In the genomic region with DNA sequence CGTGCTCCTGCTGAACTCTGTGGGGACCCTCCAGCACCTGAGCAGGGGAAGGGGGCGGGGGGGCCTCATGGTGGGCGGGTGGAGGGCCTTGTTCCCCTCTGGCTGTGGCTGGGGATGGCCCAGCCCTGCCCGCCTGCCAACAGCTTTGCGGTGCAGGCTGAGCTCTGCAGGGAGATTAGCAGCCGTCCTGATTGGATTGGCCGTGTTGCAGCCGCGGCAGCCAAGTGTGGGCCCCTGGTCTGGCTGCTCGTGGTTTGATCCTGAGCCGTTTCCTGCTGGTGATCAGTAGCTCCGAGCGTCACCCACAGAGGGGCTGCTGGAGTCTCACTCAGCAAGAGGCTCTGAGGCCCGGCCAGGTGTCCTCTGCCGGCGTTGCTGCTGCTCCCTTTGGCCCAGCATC, we compare ENCODE assay signal across 1 cellular context.
TF ChIP-seq lines count a peak whose summit lies in the region.

No MANE protein-coding gene starts in this region.

TF ChIP-seq in GM23338, 12 proteins besides CTCF, POLR2A, EP300 and RAD21 (continued from another document):
- TF ChIP-seq, protein P1, sequence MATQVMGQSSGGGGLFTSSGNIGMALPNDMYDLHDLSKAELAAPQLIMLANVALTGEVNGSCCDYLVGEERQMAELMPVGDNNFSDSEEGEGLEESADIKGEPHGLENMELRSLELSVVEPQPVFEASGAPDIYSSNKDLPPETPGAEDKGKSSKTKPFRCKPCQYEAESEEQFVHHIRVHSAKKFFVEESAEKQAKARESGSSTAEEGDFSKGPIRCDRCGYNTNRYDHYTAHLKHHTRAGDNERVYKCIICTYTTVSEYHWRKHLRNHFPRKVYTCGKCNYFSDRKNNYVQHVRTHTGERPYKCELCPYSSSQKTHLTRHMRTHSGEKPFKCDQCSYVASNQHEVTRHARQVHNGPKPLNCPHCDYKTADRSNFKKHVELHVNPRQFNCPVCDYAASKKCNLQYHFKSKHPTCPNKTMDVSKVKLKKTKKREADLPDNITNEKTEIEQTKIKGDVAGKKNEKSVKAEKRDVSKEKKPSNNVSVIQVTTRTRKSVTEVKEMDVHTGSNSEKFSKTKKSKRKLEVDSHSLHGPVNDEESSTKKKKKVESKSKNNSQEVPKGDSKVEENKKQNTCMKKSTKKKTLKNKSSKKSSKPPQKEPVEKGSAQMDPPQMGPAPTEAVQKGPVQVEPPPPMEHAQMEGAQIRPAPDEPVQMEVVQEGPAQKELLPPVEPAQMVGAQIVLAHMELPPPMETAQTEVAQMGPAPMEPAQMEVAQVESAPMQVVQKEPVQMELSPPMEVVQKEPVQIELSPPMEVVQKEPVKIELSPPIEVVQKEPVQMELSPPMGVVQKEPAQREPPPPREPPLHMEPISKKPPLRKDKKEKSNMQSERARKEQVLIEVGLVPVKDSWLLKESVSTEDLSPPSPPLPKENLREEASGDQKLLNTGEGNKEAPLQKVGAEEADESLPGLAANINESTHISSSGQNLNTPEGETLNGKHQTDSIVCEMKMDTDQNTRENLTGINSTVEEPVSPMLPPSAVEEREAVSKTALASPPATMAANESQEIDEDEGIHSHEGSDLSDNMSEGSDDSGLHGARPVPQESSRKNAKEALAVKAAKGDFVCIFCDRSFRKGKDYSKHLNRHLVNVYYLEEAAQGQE (IDR thresholded peaks at IDR 0.05; ENCODE audit: unreplicated experiment): no peak
- TF ChIP-seq STAT1 (IDR thresholded peaks at IDR 0.05; ENCODE audit: unreplicated experiment) (no peak), EZH2phosphoT487 (IDR thresholded peaks at IDR 0.05; ENCODE audit: unreplicated experiment) (no peak), POLR2AphosphoS5 (IDR thresholded peaks at IDR 0.05; ENCODE audit: low read depth) (no peak), CREB1 (CRISPR knock-in tag; IDR thresholded peaks at IDR 0.05; ENCODE audit: low read depth) (no peak), NANOG (IDR thresholded peaks at IDR 0.05; ENCODE audit: borderline replicate concordance) (no peak), ZNF114 (CRISPR knock-in tag; IDR thresholded peaks at IDR 0.05) (no peak), JUNB (IDR thresholded peaks at IDR 0.05; ENCODE audit: unreplicated experiment) (no peak)
- TF ChIP-seq, protein P2, sequence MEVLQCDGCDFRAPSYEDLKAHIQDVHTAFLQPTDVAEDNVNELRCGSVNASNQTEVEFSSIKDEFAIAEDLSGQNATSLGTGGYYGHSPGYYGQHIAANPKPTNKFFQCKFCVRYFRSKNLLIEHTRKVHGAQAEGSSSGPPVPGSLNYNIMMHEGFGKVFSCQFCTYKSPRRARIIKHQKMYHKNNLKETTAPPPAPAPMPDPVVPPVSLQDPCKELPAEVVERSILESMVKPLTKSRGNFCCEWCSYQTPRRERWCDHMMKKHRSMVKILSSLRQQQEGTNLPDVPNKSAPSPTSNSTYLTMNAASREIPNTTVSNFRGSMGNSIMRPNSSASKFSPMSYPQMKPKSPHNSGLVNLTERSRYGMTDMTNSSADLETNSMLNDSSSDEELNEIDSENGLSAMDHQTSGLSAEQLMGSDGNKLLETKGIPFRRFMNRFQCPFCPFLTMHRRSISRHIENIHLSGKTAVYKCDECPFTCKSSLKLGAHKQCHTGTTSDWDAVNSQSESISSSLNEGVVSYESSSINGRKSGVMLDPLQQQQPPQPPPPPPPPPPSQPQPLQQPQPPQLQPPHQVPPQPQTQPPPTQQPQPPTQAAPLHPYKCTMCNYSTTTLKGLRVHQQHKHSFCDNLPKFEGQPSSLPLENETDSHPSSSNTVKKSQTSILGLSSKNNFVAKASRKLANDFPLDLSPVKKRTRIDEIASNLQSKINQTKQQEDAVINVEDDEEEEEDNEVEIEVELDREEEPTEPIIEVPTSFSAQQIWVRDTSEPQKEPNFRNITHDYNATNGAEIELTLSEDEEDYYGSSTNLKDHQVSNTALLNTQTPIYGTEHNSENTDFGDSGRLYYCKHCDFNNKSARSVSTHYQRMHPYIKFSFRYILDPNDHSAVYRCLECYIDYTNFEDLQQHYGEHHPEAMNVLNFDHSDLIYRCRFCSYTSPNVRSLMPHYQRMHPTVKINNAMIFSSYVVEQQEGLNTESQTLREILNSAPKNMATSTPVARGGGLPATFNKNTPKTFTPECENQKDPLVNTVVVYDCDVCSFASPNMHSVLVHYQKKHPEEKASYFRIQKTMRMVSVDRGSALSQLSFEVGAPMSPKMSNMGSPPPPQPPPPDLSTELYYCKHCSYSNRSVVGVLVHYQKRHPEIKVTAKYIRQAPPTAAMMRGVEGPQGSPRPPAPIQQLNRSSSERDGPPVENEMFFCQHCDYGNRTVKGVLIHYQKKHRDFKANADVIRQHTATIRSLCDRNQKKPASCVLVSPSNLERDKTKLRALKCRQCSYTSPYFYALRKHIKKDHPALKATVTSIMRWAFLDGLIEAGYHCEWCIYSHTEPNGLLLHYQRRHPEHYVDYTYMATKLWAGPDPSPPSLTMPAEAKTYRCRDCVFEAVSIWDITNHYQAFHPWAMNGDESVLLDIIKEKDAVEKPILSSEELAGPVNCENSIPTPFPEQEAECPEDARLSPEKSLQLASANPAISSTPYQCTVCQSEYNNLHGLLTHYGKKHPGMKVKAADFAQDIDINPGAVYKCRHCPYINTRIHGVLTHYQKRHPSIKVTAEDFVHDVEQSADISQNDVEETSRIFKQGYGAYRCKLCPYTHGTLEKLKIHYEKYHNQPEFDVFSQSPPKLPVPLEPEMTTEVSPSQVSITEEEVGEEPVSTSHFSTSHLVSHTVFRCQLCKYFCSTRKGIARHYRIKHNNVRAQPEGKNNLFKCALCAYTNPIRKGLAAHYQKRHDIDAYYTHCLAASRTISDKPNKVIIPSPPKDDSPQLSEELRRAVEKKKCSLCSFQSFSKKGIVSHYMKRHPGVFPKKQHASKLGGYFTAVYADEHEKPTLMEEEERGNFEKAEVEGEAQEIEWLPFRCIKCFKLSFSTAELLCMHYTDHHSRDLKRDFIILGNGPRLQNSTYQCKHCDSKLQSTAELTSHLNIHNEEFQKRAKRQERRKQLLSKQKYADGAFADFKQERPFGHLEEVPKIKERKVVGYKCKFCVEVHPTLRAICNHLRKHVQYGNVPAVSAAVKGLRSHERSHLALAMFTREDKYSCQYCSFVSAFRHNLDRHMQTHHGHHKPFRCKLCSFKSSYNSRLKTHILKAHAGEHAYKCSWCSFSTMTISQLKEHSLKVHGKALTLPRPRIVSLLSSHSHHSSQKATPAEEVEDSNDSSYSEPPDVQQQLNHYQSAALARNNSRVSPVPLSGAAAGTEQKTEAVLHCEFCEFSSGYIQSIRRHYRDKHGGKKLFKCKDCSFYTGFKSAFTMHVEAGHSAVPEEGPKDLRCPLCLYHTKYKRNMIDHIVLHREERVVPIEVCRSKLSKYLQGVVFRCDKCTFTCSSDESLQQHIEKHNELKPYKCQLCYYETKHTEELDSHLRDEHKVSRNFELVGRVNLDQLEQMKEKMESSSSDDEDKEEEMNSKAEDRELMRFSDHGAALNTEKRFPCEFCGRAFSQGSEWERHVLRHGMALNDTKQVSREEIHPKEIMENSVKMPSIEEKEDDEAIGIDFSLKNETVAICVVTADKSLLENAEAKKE (CRISPR knock-in tag; IDR thresholded peaks at IDR 0.05): no peak
